In the genomic region with DNA sequence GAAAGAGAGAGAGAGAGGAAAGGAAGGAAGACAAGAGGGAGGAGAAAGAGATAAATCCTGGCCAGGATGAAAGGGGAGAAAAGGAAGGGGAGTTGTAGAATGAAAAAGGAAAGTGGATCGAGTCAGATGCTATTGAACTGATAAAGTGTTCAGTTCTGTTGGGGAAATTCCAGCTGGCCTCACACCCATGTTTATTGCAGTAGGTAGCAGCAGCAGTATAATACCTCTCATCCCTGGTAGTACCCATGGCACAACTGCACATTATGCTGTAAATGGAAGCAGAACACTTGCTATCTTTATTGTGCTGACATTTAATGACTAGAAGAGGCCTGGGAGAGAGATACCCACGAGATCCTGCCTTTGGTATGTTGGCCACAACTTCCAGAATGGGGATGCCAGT, we compare ENCODE assay signal across 15 cellular contexts.
DNase-seq lines count a peak whose midpoint lies in the region; ATAC-seq and TF ChIP-seq lines count a peak whose summit lies in the region.
"Had no signal": no experiment of that assay in that cellular context is flagged by ENCODE, and none has a peak within 500 bp of the region (broad histone marks: within the 10 kb centered on the region; RNA-seq: fewer than 3 reads in every experiment).

No MANE protein-coding gene starts in this region.

- H4K20me1 ChIP-seq in Karpas-422 (ENCODE audit: insufficient read depth, low read depth, low read length): no peaks in the 10 kb centered on the region
- H4K20me1 ChIP-seq: BLaER1 treated with 17β-estradiol and CSF1 and Interleukin-3, amounts not matched to agents 10 nM and 100 nM had no signal

- TF ChIP-seq CTCF in mucosa of descending colon (IDR thresholded peaks at IDR 0.05): no peak
- TF ChIP-seq CTCF in transverse colon (IDR thresholded peaks at IDR 0.05): no peak

- H3K27ac Mint-ChIP-seq in T-helper 17 cell: no peak overlapping the region
- H3K27ac Mint-ChIP-seq: CD8-positive, alpha-beta memory T cell had no signal

- no peaks in the 10 kb centered on the region for H3K36me3 Mint-ChIP-seq in T-helper 17 cell (ENCODE audit: low read depth)
- H3K36me3 Mint-ChIP-seq: CD8-positive, alpha-beta memory T cell had no signal

- ATAC-seq in T-helper 17 cell: no peak
- peak; percentile 80 for ATAC-seq in mucosa of descending colon
- ATAC-seq in GM18907 (IDR thresholded peaks at IDR 0.05; ENCODE audit: unreplicated experiment): no peak

- no peak overlapping the region for H3K9ac ChIP-seq in Karpas-422 (ENCODE audit: low read length)
- H3K9ac ChIP-seq: BLaER1 treated with 17β-estradiol and CSF1 and Interleukin-3, amounts not matched to agents 10 nM and 100 nM had no signal

- H3K4me1 ChIP-seq in Karpas-422 (ENCODE audit: low read length): peaks cover 20% of the 10 kb centered on the region
- peaks cover 26% of the 10 kb centered on the region for H3K4me1 ChIP-seq in mucosa of descending colon (ENCODE audit: low read depth)
- peaks cover 0 to 66% (median 21%) of the 10 kb centered on the region in 4 donors for H3K4me1 ChIP-seq in transverse colon

- 40 to 42% methylated on average over 2 of the region's 2 CpGs for WGBS in transverse colon (ENCODE audit: low coverage in 1 of 2), 2 donors

- no peaks in the 10 kb centered on the region for H3K36me3 ChIP-seq in Karpas-422 (ENCODE audit: insufficient read depth, low read length)
- no peaks in the 10 kb centered on the region for H3K36me3 ChIP-seq in mucosa of descending colon (ENCODE audit: low read depth)
- H3K36me3 ChIP-seq in transverse colon: no peaks in the 10 kb centered on the region
- H3K36me3 ChIP-seq: BLaER1 treated with 17β-estradiol and CSF1 and Interleukin-3, amounts not matched to agents 10 nM and 100 nM had no signal

- in situ Hi-C loops in transverse colon (cut with MboI; ENCODE audit: low pct_ligation_motif_present in 1 of 4, low pct_unique_long_range_greater_than_20kb in 1 of 4, low sequenced_read_pairs in 3 of 4): no loop called here

- H3K79me2 ChIP-seq in Karpas-422 (ENCODE audit: low read length): no peaks in the 10 kb centered on the region

- peak overlapping the region; percentile 31 for H3K4me3 Mint-ChIP-seq in T-helper 17 cell
- H3K4me3 Mint-ChIP-seq: CD8-positive, alpha-beta memory T cell had no signal

- H3K4me1 Mint-ChIP-seq in T-helper 17 cell: peaks cover 5% of the 10 kb centered on the region
- H3K4me1 Mint-ChIP-seq: CD8-positive, alpha-beta memory T cell had no signal

- peaks cover 40% of the 10 kb centered on the region for H3K27me3 Mint-ChIP-seq in T-helper 17 cell

- intact Hi-C loops in mucosa of descending colon (cut with DNase I, micrococcal nuclease): no loop called here
- intact Hi-C loops in transverse colon (cut with DNase I; ENCODE audit: low total_unique reads): no loop called here

- H2AFZ ChIP-seq in Karpas-422 (ENCODE audit: low read length): peak overlapping the region; percentile 60; the same call in 1 of the 2 replicates

- no peaks in the 10 kb centered on the region for H3K9me3 ChIP-seq in Karpas-422 (ENCODE audit: low read length)
- no peaks in the 10 kb centered on the region for H3K9me3 ChIP-seq in T-helper 17 cell (ENCODE audit: control insufficient read depth, low read length, poor library complexity, severe bottlenecking)
- H3K9me3 ChIP-seq in mucosa of descending colon: no peaks in the 10 kb centered on the region
- no peaks in the 10 kb centered on the region for H3K9me3 ChIP-seq in transverse colon
- H3K9me3 ChIP-seq: BLaER1 treated with 17β-estradiol and CSF1 and Interleukin-3, amounts not matched to agents 10 nM and 100 nM had no signal

- TF ChIP-seq EP300 in transverse colon (IDR thresholded peaks at IDR 0.05; ENCODE audit: low read depth): no peak

- H3K9me2 ChIP-seq in Karpas-422 (replicated peaks; ENCODE audit: insufficient read depth, low read length): no peaks in the 10 kb centered on the region

- no peak for DNase-seq in Karpas-422
- no peak for DNase-seq in T-helper 17 cell
- peak in 1 of 3 donors; percentile 85 for DNase-seq in mucosa of descending colon
- peak; percentile 68 for DNase-seq in transverse colon
- DNase-seq in NCI-H2196 (lab: John Stamatoyannopoulos, UW; ENCODE audit: unreplicated experiment): no peak
- no peak for DNase-seq in Kasumi-1 (lab: John Stamatoyannopoulos, UW)
- DNase-seq: CD8-positive, alpha-beta memory T cell; H7; NCI-H1105; NCI-H1694; NCI-H2081 treated with DMSO at 0.1 percent for 48 hours; NCI-H510A; NCI-H748 treated with DMSO at 0.1 percent for 48 hours had no signal

- no peak overlapping the region for H3K4me2 ChIP-seq in Karpas-422 (ENCODE audit: low read depth, low read length, poor library complexity, severe bottlenecking)
- H3K4me2 ChIP-seq: BLaER1 treated with 17β-estradiol and CSF1 and Interleukin-3, amounts not matched to agents 10 nM and 100 nM had no signal

- no peak overlapping the region for H3K4me3 ChIP-seq in Karpas-422 (ENCODE audit: low read length)
- no peak overlapping the region for H3K4me3 ChIP-seq in mucosa of descending colon
- peak overlapping the region in 1 of 4 donors; percentile 25 for H3K4me3 ChIP-seq in transverse colon
- H3K4me3 ChIP-seq: BLaER1 treated with 17β-estradiol and CSF1 and Interleukin-3, amounts not matched to agents 10 nM and 100 nM had no signal

- H3K27me3 ChIP-seq in Karpas-422 (ENCODE audit: low read length): no peaks in the 10 kb centered on the region
- H3K27me3 ChIP-seq in transverse colon: no peaks in the 10 kb centered on the region
- H3K27me3 ChIP-seq: BLaER1 treated with 17β-estradiol and CSF1 and Interleukin-3, amounts not matched to agents 10 nM and 100 nM had no signal

- TF ChIP-seq POLR2A in transverse colon (IDR thresholded peaks at IDR 0.05): peak; percentile 42

- H3K27ac ChIP-seq in Karpas-422 (ENCODE audit: low read length) (no peak overlapping the region), transverse colon (peak overlapping the region; percentile 75 to 80 (median 78))
- H3K27ac ChIP-seq: BLaER1 treated with 17β-estradiol and CSF1 and Interleukin-3, amounts not matched to agents 10 nM and 100 nM had no signal
